Comparison of ENCODE assay signal across 10 cellular contexts in the genomic region with DNA sequence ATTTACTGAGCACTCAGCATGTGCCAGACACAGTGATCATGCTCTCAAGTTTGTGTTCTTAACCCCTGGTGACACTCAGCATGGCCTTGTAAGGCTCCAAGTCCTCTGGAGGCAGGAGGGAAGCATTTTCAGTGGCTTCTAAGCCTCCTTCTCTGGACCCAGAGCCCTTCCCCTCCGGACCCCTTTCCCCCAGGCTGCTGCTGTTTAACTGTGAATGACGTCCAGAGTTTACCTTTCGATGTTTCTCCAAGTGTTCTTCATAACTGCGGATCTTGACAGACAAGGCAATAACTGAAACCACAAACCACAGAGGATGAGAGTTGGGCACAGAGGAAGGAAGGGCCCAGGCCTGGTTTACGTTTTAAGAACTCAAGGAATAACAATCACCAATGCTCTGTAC. TPM values are rescaled to one million over a fixed set of nuclear protein-coding genes. Genes with fewer than 3 reads are reported as not detected.
DNase-seq lines count a peak whose midpoint lies in the region; ATAC-seq, FAIRE-seq and TF ChIP-seq lines count a peak whose summit lies in the region.
"Had no signal": no experiment of that assay in that cellular context is flagged by ENCODE, and none has a peak within 500 bp of the region (broad histone marks: within the 10 kb centered on the region; RNA-seq: fewer than 3 reads in every experiment).

No MANE protein-coding gene starts in this region.

- BruUV-seq in HepG2 (replicated peaks; lab: Mats Ljungman, UMichigan), result no TSS peak

- H3K9me3 ChIP-seq in HepG2 (ENCODE audit: low read length) (no peaks in the 10 kb centered on the region), right lobe of liver (no peaks in the 10 kb centered on the region), upper lobe of right lung (no peaks in the 10 kb centered on the region)
- H3K9me3 ChIP-seq: heart right ventricle had no signal

- H3K36me3 ChIP-seq in HepG2 (replicated peaks in 1 of 2; ENCODE audit: control insufficient read depth in 1 of 2, insufficient read depth in 2 of 2, low read length in 2 of 2) (peaks cover 25 to 72% of the 10 kb centered on the region in 2 experiments), right lobe of liver (peaks cover 0 to 53% (median 17%) of the 10 kb centered on the region in 4 donors), upper lobe of right lung (peaks cover 73% of the 10 kb centered on the region)

- in situ Hi-C loops in HepG2 (cut with HindIII; ENCODE audit: extremely low pct_ligation_motif_present, low pct_unique_long_range_greater_than_20kb), result no loop called here

- H3K4me3 Mint-ChIP-seq in activated T-helper 17 cell treated with anti-CD3 and anti-CD28 coated beads, Interleukin-2, amount 50 U/mL, for 72 hours, result peak overlapping the region; percentile 86

- POLR2A ChIA-PET in HepG2 (lab: Yijun Ruan, JAX), result no interaction called here

- TF ChIP-seq CTCF in HepG2 (CRISPR knock-in tag; IDR thresholded peaks at IDR 0.05), result no peak
- no peak for TF ChIP-seq CTCF in right lobe of liver (IDR thresholded peaks at IDR 0.05)
- TF ChIP-seq CTCF in upper lobe of right lung (IDR thresholded peaks at IDR 0.05), result no peak

- peaks cover 29% of the 10 kb centered on the region for H3K4me1 Mint-ChIP-seq in activated T-helper 17 cell treated with anti-CD3 and anti-CD28 coated beads, Interleukin-2, amount 50 U/mL, for 72 hours

- H3K4me1 ChIP-seq in HepG2 (ENCODE audit: insufficient read depth, low read length) (peaks cover 33% of the 10 kb centered on the region), right lobe of liver (no peaks in the 10 kb centered on the region), upper lobe of right lung (peaks cover 18% of the 10 kb centered on the region)

- no peak overlapping the region for H3K4me2 ChIP-seq in HepG2 (ENCODE audit: low read depth, low read length)

- no peaks in the 10 kb centered on the region for H3K9me3 Mint-ChIP-seq in activated T-helper 17 cell treated with anti-CD3 and anti-CD28 coated beads, Interleukin-2, amount 50 U/mL, for 72 hours

- WGBS in HepG2 (ENCODE audit: low lambda C conversion rate), result 91% methylated on average over 5 of the region's 5 CpGs
- WGBS in right lobe of liver (ENCODE audit: insufficient coverage, low coverage, low lambda C conversion rate, missing lambda C conversion rate), result 45% methylated on average over 5 of the region's 5 CpGs

- TF ChIP-seq POLR2A in HepG2 (IDR thresholded peaks at IDR 0.05; ENCODE audit: insufficient read depth in 1 of 2, low read depth in 2 of 2, low read length in 2 of 2), result no peak
- no peak for TF ChIP-seq POLR2A in right lobe of liver (IDR thresholded peaks at IDR 0.05)

- no peak for TF ChIP-seq RAD21 in HepG2 (CRISPR knock-in tag; IDR thresholded peaks at IDR 0.05)

- H4K20me1 ChIP-seq in HepG2 (ENCODE audit: insufficient read depth, low read length), result no peaks in the 10 kb centered on the region

- peaks cover 5% of the 10 kb centered on the region for H3K79me2 ChIP-seq in HepG2 (ENCODE audit: insufficient read depth, low read length)

- TF ChIP-seq EP300 in HepG2 (IDR thresholded peaks at IDR 0.05; ENCODE audit: low read depth in 2 of 2, low read length in 2 of 2), result no peak
- TF ChIP-seq EP300 in HepG2 (CRISPR knock-in tag; IDR thresholded peaks at IDR 0.05; ENCODE audit: borderline replicate concordance), result no peak

- no peak for FAIRE-seq in HepG2 (lab: Jason Lieb, UNC)

- no peak overlapping the region for H2AFZ ChIP-seq in HepG2 (ENCODE audit: low read length)

- no peak overlapping the region for H3K9ac ChIP-seq in HepG2 (ENCODE audit: insufficient read depth, low read depth, low read length)

- peaks cover 82% of the 10 kb centered on the region for H3K36me3 Mint-ChIP-seq in activated T-helper 17 cell treated with anti-CD3 and anti-CD28 coated beads, Interleukin-2, amount 50 U/mL, for 72 hours (ENCODE audit: low read depth)

- intact Hi-C loops in HepG2 (cut with micrococcal nuclease; ENCODE audit: unreplicated experiment) (no loop called here), right lobe of liver (cut with DNase I) (no loop called here), upper lobe of right lung (cut with DNase I) (no loop called here)

- H3K27ac ChIP-seq in HepG2 (ENCODE audit: extremely low read length, insufficient read depth, low read length) (no peak overlapping the region), right lobe of liver (no peak overlapping the region), upper lobe of right lung (peak overlapping the region; percentile 6)
- H3K27ac ChIP-seq: dorsolateral prefrontal cortex, SK-N-MC had no signal

- no peaks in the 10 kb centered on the region for H3K27me3 Mint-ChIP-seq in activated T-helper 17 cell treated with anti-CD3 and anti-CD28 coated beads, Interleukin-2, amount 50 U/mL, for 72 hours

- H3K27me3 ChIP-seq in HepG2 (ENCODE audit: control insufficient read depth in 1 of 2, insufficient read depth in 2 of 2, low read length in 2 of 2) (no peaks in the 10 kb centered on the region), right lobe of liver (no peaks in the 10 kb centered on the region), upper lobe of right lung (no peaks in the 10 kb centered on the region)
- H3K27me3 ChIP-seq: dorsolateral prefrontal cortex, heart right ventricle had no signal

- no peak overlapping the region for H3K4me3 ChIP-seq in HepG2 (replicated peaks in 1 of 3; ENCODE audit: insufficient read depth in 1 of 3, low read depth in 2 of 3, low read length in 3 of 3)
- H3K4me3 ChIP-seq in right lobe of liver, result no peak overlapping the region
- H3K4me3 ChIP-seq in upper lobe of right lung, result no peak overlapping the region
- H3K4me3 ChIP-seq: dorsolateral prefrontal cortex, heart right ventricle, SK-N-MC had no signal

- H3K27ac Mint-ChIP-seq in activated T-helper 17 cell treated with anti-CD3 and anti-CD28 coated beads, Interleukin-2, amount 50 U/mL, for 72 hours, result peak overlapping the region; percentile 95

- DNase-seq in HepG2 (ENCODE audit: low spot score) (no peak), right lobe of liver (no peak), upper lobe of right lung (no peak), midbrain (lab: John Stamatoyannopoulos, UW) (no peak)
- DNase-seq: dorsolateral prefrontal cortex, heart right ventricle, NCI-H345 had no signal

- CTCF ChIA-PET in HepG2 (lab: Yijun Ruan, JAX; ENCODE audit: low intra/inter-chr PET ratio, low total read pairs), result no interaction called here

- no peak for ATAC-seq in HepG2
- no peak for ATAC-seq in right lobe of liver
- ATAC-seq in activated T-helper 17 cell treated with anti-CD3 and anti-CD28 coated beads, Interleukin-2, amount 50 U/mL, for 72 hours (replicated peaks), result peak; percentile 50
- peak; percentile 57 for ATAC-seq in upper lobe of right lung
- ATAC-seq in HG02938 (IDR thresholded peaks at IDR 0.05; ENCODE audit: unreplicated experiment), result no peak

RNA-seq across cellular contexts. Expression of a gene that starts 6.5 kb away (rescaled TPM):
- total RNA-seq in HepG2 (2016; rRNA removed; fragmentation: Illumina TruSeq; extraction: Trizol) (113 and 137 TPM in 2 replicates), right lobe of liver (10 to 100 TPM; 44.9 to 63.6 (median 55.1) TPM), upper lobe of right lung (65.0 TPM)
- total RNA-seq in HepG2 (2016; cell fraction: cytosol; rRNA removed; fragmentation: Illumina TruSeq; extraction: Trizol; ENCODE audit: low read depth), result 206 and 254 TPM in 2 replicates
- 122 and 135 TPM in 2 replicates for total RNA-seq in HepG2 (2016; cell fraction: insoluble cytoplasmic fraction; rRNA removed; fragmentation: Illumina TruSeq; extraction: Trizol)
- 170 and 207 TPM in 2 replicates for total RNA-seq in HepG2 (2016; cell fraction: membrane; rRNA removed; fragmentation: Illumina TruSeq; extraction: Trizol)
- 55.2 and 55.8 TPM in 2 replicates for total RNA-seq in HepG2 (2016; cell fraction: nucleus; rRNA removed; fragmentation: Illumina TruSeq; extraction: Trizol)
- polyA plus RNA-seq in HepG2 (2011; rRNA removed), result 53.3 and 59.0 TPM in 2 replicates
- 63.3 and 64.9 TPM in 2 replicates for polyA plus RNA-seq in HepG2 (2011; cell fraction: cytosol; rRNA removed)
- 32.6 and 45.2 TPM in 2 replicates for polyA plus RNA-seq in HepG2 (2011; cell fraction: nucleus; rRNA removed)
- polyA plus RNA-seq in HepG2 (2012), result 46.7 and 60.7 TPM in 2 replicates
- 258 and 349 TPM in 2 replicates for polyA plus RNA-seq in HepG2 (2016; cell fraction: cytosol; fragmentation: Illumina TruSeq; extraction: Trizol; ENCODE audit: low read depth)
- polyA plus RNA-seq in HepG2 (2016; cell fraction: insoluble cytoplasmic fraction; fragmentation: Illumina TruSeq; extraction: Trizol; ENCODE audit: low read depth), result 167 TPM in 2 replicates
- 198 and 246 TPM in 2 replicates for polyA plus RNA-seq in HepG2 (2016; cell fraction: membrane; fragmentation: Illumina TruSeq; extraction: Trizol; ENCODE audit: low read depth)
- polyA plus RNA-seq in HepG2 (2016; cell fraction: nucleus; fragmentation: Illumina TruSeq; extraction: Trizol; ENCODE audit: insufficient read depth, low read depth), result 109 and 110 TPM in 2 replicates
- polyA minus RNA-seq in HepG2 (2011; rRNA and poly(A)+ RNA removed; ENCODE audit: low replicate concordance), result 12.8 and 22.8 TPM in 2 replicates
- polyA minus RNA-seq in HepG2 (2011; cell fraction: cytosol; rRNA and poly(A)+ RNA removed), result 16.6 and 17.9 TPM in 2 replicates
- polyA minus RNA-seq in HepG2 (2011; cell fraction: nucleus; rRNA and poly(A)+ RNA removed), result 21.8 and 27.1 TPM in 2 replicates
- total RNA-seq in activated T-helper 17 cell treated with anti-CD3 and anti-CD28 coated beads, Interleukin-2, amount 50 U/mL, for 72 hours, result 100 to 1,000 TPM in 1 of 2 donors, 10 to 100 TPM in 1; 57.3 to 128 TPM

RNA-seq across cellular contexts. Expression of a gene that starts 7.4 kb away (rescaled TPM):
- total RNA-seq in HepG2 (2016; rRNA removed; fragmentation: Illumina TruSeq; extraction: Trizol) (0.60 and 0.86 TPM in 2 replicates), right lobe of liver (1 to 10 TPM in 5 of 6 experiments, under 1 TPM in 1; 0.40 to 4.9 (median 1.7) TPM), upper lobe of right lung (8.2 TPM)
- total RNA-seq in HepG2 (2016; cell fraction: cytosol; rRNA removed; fragmentation: Illumina TruSeq; extraction: Trizol; ENCODE audit: low read depth), result 0.71 and 1.1 TPM in 2 replicates
- total RNA-seq in HepG2 (2016; cell fraction: insoluble cytoplasmic fraction; rRNA removed; fragmentation: Illumina TruSeq; extraction: Trizol), result 1.0 and 1.6 TPM in 2 replicates
- total RNA-seq in HepG2 (2016; cell fraction: membrane; rRNA removed; fragmentation: Illumina TruSeq; extraction: Trizol), result 0.72 and 1.4 TPM in 2 replicates
- 0.34 and 1.4 TPM in 2 replicates for total RNA-seq in HepG2 (2016; cell fraction: nucleus; rRNA removed; fragmentation: Illumina TruSeq; extraction: Trizol)
- 0.84 and 0.85 TPM in 2 replicates for polyA plus RNA-seq in HepG2 (2011; rRNA removed)
- 0.46 and 0.48 TPM in 2 replicates for polyA plus RNA-seq in HepG2 (2011; cell fraction: cytosol; rRNA removed)
- polyA plus RNA-seq in HepG2 (2011; cell fraction: nucleus; rRNA removed), result 0.23 and 0.93 TPM in 2 replicates
- 1.3 TPM in 2 replicates for polyA plus RNA-seq in HepG2 (2012)
- 0.35 and 0.55 TPM in 2 replicates for polyA plus RNA-seq in HepG2 (2016; cell fraction: cytosol; fragmentation: Illumina TruSeq; extraction: Trizol; ENCODE audit: low read depth)
- polyA plus RNA-seq in HepG2 (2016; cell fraction: insoluble cytoplasmic fraction; fragmentation: Illumina TruSeq; extraction: Trizol; ENCODE audit: low read depth), result 0.72 and 0.93 TPM in 2 replicates
- polyA plus RNA-seq in HepG2 (2016; cell fraction: membrane; fragmentation: Illumina TruSeq; extraction: Trizol; ENCODE audit: low read depth), result 0.69 and 1.2 TPM in 2 replicates
- 1.1 and 1.4 TPM in 2 replicates for polyA plus RNA-seq in HepG2 (2016; cell fraction: nucleus; fragmentation: Illumina TruSeq; extraction: Trizol; ENCODE audit: insufficient read depth, low read depth)
- 0.56 and 3.7 TPM in 2 replicates for polyA minus RNA-seq in HepG2 (2011; rRNA and poly(A)+ RNA removed; ENCODE audit: low replicate concordance)
- 0.62 TPM in 1 of 2 replicates, not detected in the other for polyA minus RNA-seq in HepG2 (2011; cell fraction: cytosol; rRNA and poly(A)+ RNA removed)
- 1.4 and 2.0 TPM in 2 replicates for polyA minus RNA-seq in HepG2 (2011; cell fraction: nucleus; rRNA and poly(A)+ RNA removed)
- 1 to 10 TPM; 1.5 to 1.8 TPM for total RNA-seq in activated T-helper 17 cell treated with anti-CD3 and anti-CD28 coated beads, Interleukin-2, amount 50 U/mL, for 72 hours

RNA-seq across cellular contexts. Expression of a gene that starts 25.0 kb away (rescaled TPM):
- total RNA-seq in HepG2 (2016; rRNA removed; fragmentation: Illumina TruSeq; extraction: Trizol) (3.5 and 11.9 TPM in 2 replicates), right lobe of liver (10 to 100 TPM in 3 of 6 experiments, 1 to 10 TPM in 3; 4.1 to 14.0 (median 9.5) TPM), upper lobe of right lung (202 TPM)
- 2.8 and 3.1 TPM in 2 replicates for total RNA-seq in HepG2 (2016; cell fraction: cytosol; rRNA removed; fragmentation: Illumina TruSeq; extraction: Trizol; ENCODE audit: low read depth)
- total RNA-seq in HepG2 (2016; cell fraction: insoluble cytoplasmic fraction; rRNA removed; fragmentation: Illumina TruSeq; extraction: Trizol), result 3.2 and 11.8 TPM in 2 replicates
- total RNA-seq in HepG2 (2016; cell fraction: membrane; rRNA removed; fragmentation: Illumina TruSeq; extraction: Trizol), result 5.6 and 6.3 TPM in 2 replicates
- total RNA-seq in HepG2 (2016; cell fraction: nucleus; rRNA removed; fragmentation: Illumina TruSeq; extraction: Trizol), result 17.4 and 18.5 TPM in 2 replicates
- 28.8 and 45.4 TPM in 2 replicates for polyA plus RNA-seq in HepG2 (2011; rRNA removed)
- polyA plus RNA-seq in HepG2 (2011; cell fraction: cytosol; rRNA removed), result 14.7 and 16.4 TPM in 2 replicates
- 91.0 and 108 TPM in 2 replicates for polyA plus RNA-seq in HepG2 (2011; cell fraction: nucleus; rRNA removed)
- polyA plus RNA-seq in HepG2 (2012), result 30.0 and 40.7 TPM in 2 replicates
- 2.0 and 2.5 TPM in 2 replicates for polyA plus RNA-seq in HepG2 (2016; cell fraction: cytosol; fragmentation: Illumina TruSeq; extraction: Trizol; ENCODE audit: low read depth)
- polyA plus RNA-seq in HepG2 (2016; cell fraction: insoluble cytoplasmic fraction; fragmentation: Illumina TruSeq; extraction: Trizol; ENCODE audit: low read depth), result 5.0 and 5.6 TPM in 2 replicates
- 5.1 and 5.2 TPM in 2 replicates for polyA plus RNA-seq in HepG2 (2016; cell fraction: membrane; fragmentation: Illumina TruSeq; extraction: Trizol; ENCODE audit: low read depth)
- polyA plus RNA-seq in HepG2 (2016; cell fraction: nucleus; fragmentation: Illumina TruSeq; extraction: Trizol; ENCODE audit: insufficient read depth, low read depth), result 40.8 and 46.3 TPM in 2 replicates
- 1.5 and 20.2 TPM in 2 replicates for polyA minus RNA-seq in HepG2 (2011; rRNA and poly(A)+ RNA removed; ENCODE audit: low replicate concordance)
- polyA minus RNA-seq in HepG2 (2011; cell fraction: cytosol; rRNA and poly(A)+ RNA removed), result 6.9 and 10.3 TPM in 2 replicates
- polyA minus RNA-seq in HepG2 (2011; cell fraction: nucleus; rRNA and poly(A)+ RNA removed), result 28.3 and 40.9 TPM in 2 replicates
- under 1 TPM in 1 of 2 donors, not detected in 1; 0.90 TPM for total RNA-seq in activated T-helper 17 cell treated with anti-CD3 and anti-CD28 coated beads, Interleukin-2, amount 50 U/mL, for 72 hours

RNA-seq across cellular contexts. Expression of a gene that starts 60.0 kb away (rescaled TPM):
- total RNA-seq in HepG2 (2016; rRNA removed; fragmentation: Illumina TruSeq; extraction: Trizol), result 14.0 and 17.0 TPM in 2 replicates
- total RNA-seq in HepG2 (2016; cell fraction: cytosol; rRNA removed; fragmentation: Illumina TruSeq; extraction: Trizol; ENCODE audit: low read depth), result 56.5 and 60.8 TPM in 2 replicates
- total RNA-seq in HepG2 (2016; cell fraction: insoluble cytoplasmic fraction; rRNA removed; fragmentation: Illumina TruSeq; extraction: Trizol), result 14.8 TPM in 2 replicates
- 50.9 and 52.1 TPM in 2 replicates for total RNA-seq in HepG2 (2016; cell fraction: membrane; rRNA removed; fragmentation: Illumina TruSeq; extraction: Trizol)
- total RNA-seq in HepG2 (2016; cell fraction: nucleus; rRNA removed; fragmentation: Illumina TruSeq; extraction: Trizol), result 6.1 and 9.2 TPM in 2 replicates
- 52.0 and 61.6 TPM in 2 replicates for polyA plus RNA-seq in HepG2 (2011; rRNA removed)
- polyA plus RNA-seq in HepG2 (2011; cell fraction: cytosol; rRNA removed), result 52.4 and 63.1 TPM in 2 replicates
- 18.3 and 21.3 TPM in 2 replicates for polyA plus RNA-seq in HepG2 (2011; cell fraction: nucleus; rRNA removed)
- polyA plus RNA-seq in HepG2 (2012), result 22.5 and 35.0 TPM in 2 replicates
- 247 and 272 TPM in 2 replicates for polyA plus RNA-seq in HepG2 (2016; cell fraction: cytosol; fragmentation: Illumina TruSeq; extraction: Trizol; ENCODE audit: low read depth)
- polyA plus RNA-seq in HepG2 (2016; cell fraction: insoluble cytoplasmic fraction; fragmentation: Illumina TruSeq; extraction: Trizol; ENCODE audit: low read depth), result 57.9 and 60.5 TPM in 2 replicates
- 158 and 176 TPM in 2 replicates for polyA plus RNA-seq in HepG2 (2016; cell fraction: membrane; fragmentation: Illumina TruSeq; extraction: Trizol; ENCODE audit: low read depth)
- polyA plus RNA-seq in HepG2 (2016; cell fraction: nucleus; fragmentation: Illumina TruSeq; extraction: Trizol; ENCODE audit: insufficient read depth, low read depth), result 38.1 and 40.1 TPM in 2 replicates
- 38.9 and 99.2 TPM in 2 replicates for polyA minus RNA-seq in HepG2 (2011; rRNA and poly(A)+ RNA removed; ENCODE audit: low replicate concordance)
- polyA minus RNA-seq in HepG2 (2011; cell fraction: cytosol; rRNA and poly(A)+ RNA removed), result 11.0 and 14.3 TPM in 2 replicates
- polyA minus RNA-seq in HepG2 (2011; cell fraction: nucleus; rRNA and poly(A)+ RNA removed), result 9.0 and 11.3 TPM in 2 replicates
- 10 to 100 TPM; 15.2 to 42.0 (median 22.3) TPM for total RNA-seq in right lobe of liver
- 10 to 100 TPM; 24.6 to 59.6 TPM for total RNA-seq in activated T-helper 17 cell treated with anti-CD3 and anti-CD28 coated beads, Interleukin-2, amount 50 U/mL, for 72 hours
- total RNA-seq in upper lobe of right lung, result 39.4 TPM

Comparison
In these comparisons a context has a peak if more than half of its experiments do, and no peak if none do; other contexts are left out.
1. ATAC-seq: peak in activated T-helper 17 cell treated with anti-CD3 and anti-CD28 coated beads, Interleukin-2, amount 50 U/mL, for 72 hours (single experiment) and upper lobe of right lung (single experiment); none in HepG2 (single experiment), right lobe of liver (0 of 4) and HG02938 (single experiment).
2. RNA of a gene that starts 25.0 kb away (total RNA-seq): 202 TPM in upper lobe of right lung (single experiment); 2.8 to 18.5 TPM in HepG2, 4.1 to 14.0 TPM in right lobe of liver and 0.90 TPM in activated T-helper 17 cell treated with anti-CD3 and anti-CD28 coated beads, Interleukin-2, amount 50 U/mL, for 72 hours; every median in the first group is over 10 times any median in the second.